ENCODE assay signal across 8 cellular contexts in genomic region chr19:20039203-20039723, GRCh38. TPM values are rescaled to one million over a fixed set of nuclear protein-coding genes. Genes with fewer than 3 reads are reported as not detected.
A peak's percentile ranks its signal among the peaks of the same experiment; 100 is the strongest.
DNase-seq lines count a peak whose midpoint lies in the region; ATAC-seq and TF ChIP-seq lines count a peak whose summit lies in the region.

ZNF682 (minus strand) TSS chr19:20039505; CDS start chr19:20039345, 160 bp downstream.

- H3K4me1 ChIP-seq in SK-N-SH (ENCODE audit: control insufficient read depth in 1 of 2, insufficient read depth in 2 of 2, low read depth in 1 of 2, low read length in 1 of 2) = peaks cover 0 to 5% of the 10 kb centered on the region in 2 experiments; a peak in 2 of 4 replicates

- peak; percentile 97 for DNase-seq in D341Med (ENCODE audit: low spot score)
- DNase-seq in SK-N-SH = peak; percentile 98
- DNase-seq in head of caudate nucleus = peak; percentile 92 to 99 (median 96)
- peak; percentile 99 for DNase-seq in omental fat pad (ENCODE audit: low spot score)

- peak within 1 kb of the TSS; percentile 76 for H3K9ac ChIP-seq in SK-N-SH

- no peaks in the 10 kb centered on the region for H4K20me1 ChIP-seq in SK-N-SH (ENCODE audit: insufficient read depth)

- H3K27ac ChIP-seq in SK-N-SH (ENCODE audit: low read depth in 2 of 2, low read length in 1 of 2) (peak within 1 kb of the TSS; percentile 70 to 79; a peak in 3 of 4 replicates), temporal lobe (ENCODE audit: low read depth, low read length) (no peak within 1 kb of the TSS)

- H3K4me3 Mint-ChIP-seq in IgD-negative memory B cell = peak within 1 kb of the TSS; percentile 89 to 99 (median 97)
- H3K4me3 Mint-ChIP-seq in activated naive CD8-positive, alpha-beta T cell = peak within 1 kb of the TSS; percentile 98

- no peaks in the 10 kb centered on the region for H3K27me3 ChIP-seq in SK-N-SH (ENCODE audit: insufficient read depth)

- CTCF ChIA-PET in SK-N-SH (lab: Yijun Ruan, JAX) = interaction anchor here (1.1 kb wide), 2 partner anchors 11 to 13 kb away, joined by 3 to 5 read pairs; no protein-coding TSS in a partner anchor

- no peaks in the 10 kb centered on the region for H3K9me3 ChIP-seq in SK-N-SH

- H3K27me3 Mint-ChIP-seq in IgD-negative memory B cell = no peaks in the 10 kb centered on the region
- H3K27me3 Mint-ChIP-seq in activated naive CD8-positive, alpha-beta T cell = no peaks in the 10 kb centered on the region

- peaks cover 0 to 6% of the 10 kb centered on the region in 2 experiments for H3K36me3 ChIP-seq in SK-N-SH (replicated peaks in 1 of 2; ENCODE audit: control insufficient read depth in 1 of 2, insufficient read depth in 2 of 2, low read length in 1 of 2)

- under 1% methylated on average over 11 of the region's 25 CpGs for WGBS in SK-N-SH (ENCODE audit: low lambda C conversion rate)

- H3K79me2 ChIP-seq in SK-N-SH (ENCODE audit: insufficient read depth) = peaks cover 39% of the 10 kb centered on the region; the same call in 1 of the 2 replicates

- intact Hi-C loops in head of caudate nucleus (cut with DNase I) = no loop called here

- peaks cover 2% of the 10 kb centered on the region for H3K36me3 Mint-ChIP-seq in IgD-negative memory B cell
- H3K36me3 Mint-ChIP-seq in activated naive CD8-positive, alpha-beta T cell = no peaks in the 10 kb centered on the region

- H3K4me3 ChIP-seq in SK-N-SH (ENCODE audit: low read depth in 2 of 2, low read length in 1 of 2) = peak within 1 kb of the TSS; percentile 85 to 89

- peaks cover 11 to 12% (median 12%) of the 10 kb centered on the region in 3 donors for H3K4me1 Mint-ChIP-seq in IgD-negative memory B cell
- H3K4me1 Mint-ChIP-seq in activated naive CD8-positive, alpha-beta T cell (ENCODE audit: low read depth) = peaks cover 22% of the 10 kb centered on the region

- no peak for TF ChIP-seq RAD21 in SK-N-SH (IDR thresholded peaks at IDR 0.05; ENCODE audit: low read length)

- POLR2A ChIA-PET in SK-N-SH (lab: Yijun Ruan, JAX) = interaction anchor here (0.6 to 1.9 kb wide), 5 partner anchors 13 to 218 kb away, joined by 3 to 26 read pairs (median 4); partner anchors contain the start of genes ZNF506 and ZNF90

- H3K4me2 ChIP-seq in SK-N-SH = peak within 1 kb of the TSS; percentile 74

- ATAC-seq in GM21526 (IDR thresholded peaks at IDR 0.05; ENCODE audit: low FRiP score, unreplicated experiment) (peak; percentile 94), omental fat pad (ENCODE audit: low FRiP score) (peak; percentile 99)

- H3K9me2 ChIP-seq in SK-N-SH = no peaks in the 10 kb centered on the region

- H2AFZ ChIP-seq in SK-N-SH (ENCODE audit: low read depth) = peak within 1 kb of the TSS; percentile 93

- no peak for TF ChIP-seq CTCF in SK-N-SH (IDR thresholded peaks at IDR 0.05)
- no peak for TF ChIP-seq CTCF in omental fat pad (IDR thresholded peaks at IDR 0.05)

- no peaks in the 10 kb centered on the region for H3K9me3 Mint-ChIP-seq in IgD-negative memory B cell
- no peaks in the 10 kb centered on the region for H3K9me3 Mint-ChIP-seq in activated naive CD8-positive, alpha-beta T cell (ENCODE audit: low read depth)

- TF ChIP-seq EP300 in SK-N-SH (IDR thresholded peaks at IDR 0.05; ENCODE audit: borderline replicate concordance in 1 of 2, low read depth in 1 of 2, low read length in 1 of 2) = no peak

- peak within 1 kb of the TSS; percentile 58 to 92 (median 68) for H3K27ac Mint-ChIP-seq in IgD-negative memory B cell
- H3K27ac Mint-ChIP-seq in activated naive CD8-positive, alpha-beta T cell = peak within 1 kb of the TSS; percentile 95

- H3F3A ChIP-seq in SK-N-SH (replicated peaks; ENCODE audit: insufficient read depth) = no peaks in the 10 kb centered on the region

TF ChIP-seq in SK-N-SH, 30 proteins besides CTCF, POLR2A, EP300 and RAD21 (continues in another document):
- TF ChIP-seq ZBTB33 (IDR thresholded peaks at IDR 0.05; ENCODE audit: borderline replicate concordance, low read depth) (no peak), NRF1 (IDR thresholded peaks at IDR 0.05; ENCODE audit: low read depth, low read length) (no peak), SMC3 (IDR thresholded peaks at IDR 0.05; ENCODE audit: low read depth, low read length) (no peak), MXI1 (IDR thresholded peaks at IDR 0.05; ENCODE audit: low read depth, low read length) (peak; percentile 90), REST (IDR thresholded peaks at IDR 0.05; ENCODE audit: low read depth, low read length) (no peak), IRF3 (IDR thresholded peaks at IDR 0.05; ENCODE audit: low read depth, low read length) (peak; percentile 75), TEAD4 (IDR thresholded peaks at IDR 0.05; ENCODE audit: borderline replicate concordance, insufficient read depth) (no peak), RCOR1 (IDR thresholded peaks at IDR 0.05; ENCODE audit: low read length) (no peak), MEF2A (IDR thresholded peaks at IDR 0.05; ENCODE audit: borderline replicate concordance, low read depth) (no peak), USF1 (IDR thresholded peaks at IDR 0.05; ENCODE audit: borderline replicate concordance, low read depth) (no peak), ELF1 (IDR thresholded peaks at IDR 0.05) (peak; percentile 64), FOXJ3 (CRISPR knock-in tag; IDR thresholded peaks at IDR 0.05) (no peak), POLR2AphosphoS5 (IDR thresholded peaks at IDR 0.05; ENCODE audit: low read depth, low read length) (peak; percentile 79), GATA2 (CRISPR knock-in tag; IDR thresholded peaks at IDR 0.05) (no peak), TAF1 (IDR thresholded peaks at IDR 0.05; ENCODE audit: borderline replicate concordance, low read depth, low read length) (peak; percentile 33; the same call in 1 of the 2 replicates), FOSL2 (IDR thresholded peaks at IDR 0.05; ENCODE audit: borderline replicate concordance, low read depth) (no peak), RFX5 (IDR thresholded peaks at IDR 0.05; ENCODE audit: low read length) (no peak), JUND (IDR thresholded peaks at IDR 0.05) (no peak)

RNA-seq across cellular contexts. Expression of gene ZNF682, which starts in this region (rescaled TPM):
- 3.7 TPM for polyA plus RNA-seq in IgD-negative memory B cell
- polyA plus RNA-seq in SK-N-SH (2012; rRNA removed) = 1.7 and 2.5 TPM in 2 replicates
- 1.8 and 2.3 TPM in 2 replicates for polyA plus RNA-seq in SK-N-SH (2012; cell fraction: cytosol; rRNA removed)
- 8.5 and 11.0 TPM in 2 replicates for polyA plus RNA-seq in SK-N-SH (2012; cell fraction: nucleus; rRNA removed)
- total RNA-seq in omental fat pad = 1 to 10 TPM; 1.5 to 4.7 (median 2.9) TPM
- 18.9 TPM for total RNA-seq in temporal lobe
